In the genomic region with DNA sequence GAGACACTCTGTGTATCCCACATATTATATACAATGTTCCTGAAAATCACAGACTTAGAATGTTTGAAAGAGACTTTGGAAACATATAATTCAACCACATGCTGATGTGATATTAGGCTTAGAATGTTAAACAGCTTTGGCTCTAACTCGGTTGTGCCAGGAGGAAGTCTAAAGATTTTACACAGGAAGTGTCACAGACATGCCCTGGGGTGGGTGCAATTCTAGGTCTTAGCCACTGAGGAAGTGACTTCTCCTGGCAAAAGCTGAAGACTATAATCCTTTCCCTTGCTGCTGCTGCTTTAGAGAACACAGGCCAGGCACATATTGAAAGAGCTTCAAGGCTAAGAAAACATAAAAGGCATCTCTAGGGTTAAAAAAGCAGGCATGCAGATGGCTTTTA, we compare ENCODE assay signal across 10 cellular contexts. TPM values are rescaled to one million over a fixed set of nuclear protein-coding genes. Genes with fewer than 3 reads are reported as not detected.
DNase-seq lines count a peak whose midpoint lies in the region; ATAC-seq and TF ChIP-seq lines count a peak whose summit lies in the region.
"Had no signal": no experiment of that assay in that cellular context is flagged by ENCODE, and none has a peak within 500 bp of the region (broad histone marks: within the 10 kb centered on the region; RNA-seq: fewer than 3 reads in every experiment).

No MANE protein-coding gene starts in this region.

- H3K4me2 ChIP-seq in IMR-90 (ENCODE audit: low read depth, low read length), result no peak overlapping the region

- H3K56ac ChIP-seq in IMR-90 (ENCODE audit: extremely low read depth, insufficient read depth, low read length), result no peak overlapping the region

- H3K36me3 Mint-ChIP-seq in CD4-positive, alpha-beta T cell (ENCODE audit: low read depth), result no peaks in the 10 kb centered on the region
- peaks cover 0 to 4% (median 0%) of the 10 kb centered on the region in 3 donors for H3K36me3 Mint-ChIP-seq in immature natural killer cell

- H4K20me1 ChIP-seq in IMR-90 (ENCODE audit: insufficient read depth, low read length), result 0 out of 2 replicates have a peak, but pooled peaks cover 3% of the 10 kb centered on the region

- H2BK15ac ChIP-seq in IMR-90 (ENCODE audit: low read depth, low read length), result no peak overlapping the region

- no peak overlapping the region for H2AFZ ChIP-seq in IMR-90 (replicated peaks; ENCODE audit: low read length, poor library complexity)

- no peak overlapping the region for H4K5ac ChIP-seq in IMR-90 (ENCODE audit: low read depth, low read length)

- no peak overlapping the region for H3K4ac ChIP-seq in IMR-90 (ENCODE audit: low read depth, low read length)

- intact Hi-C loops in CD4-positive, alpha-beta T cell (cut with DNase I, micrococcal nuclease), result loop anchor here in 1 of 2 experiments (5.0 kb wide), 1 partner anchor 79 kb away; the partner anchor contains the start of gene DIPK1A
- intact Hi-C loops in IMR-90 (cut with micrococcal nuclease), result no loop called here

- 60% methylated on average over 1 of the region's 1 CpG; no CpG with 5 or more reads in 1 of the 2 experiments for WGBS in IMR-90 (ENCODE audit: extremely low coverage in 2 of 2, insufficient read length in 1 of 2), 2 experiments

- TF ChIP-seq RAD21 in IMR-90 (IDR thresholded peaks at IDR 0.05; ENCODE audit: low read length), result no peak

- H3K4me1 ChIP-seq in IMR-90 (ENCODE audit: control insufficient read depth, insufficient read depth, low read length), result no peaks in the 10 kb centered on the region
- no peaks in the 10 kb centered on the region; the same call in 1 of the 2 replicates for H3K4me1 ChIP-seq in BE2C

- no peak overlapping the region for H3K9ac ChIP-seq in IMR-90 (ENCODE audit: low read depth, low read length)

- H3K79me1 ChIP-seq in IMR-90 (ENCODE audit: low read depth in 1 of 2, low read length in 2 of 2), result peaks cover 0 to 7% of the 10 kb centered on the region in 2 experiments; a peak in 2 of 4 replicates

- dilution Hi-C loops in IMR-90 (cut with HindIII; ENCODE audit: low sequenced_read_pairs, unreplicated experiment), result no loop called here

- H3K27me3 ChIP-seq in CD4-positive, alpha-beta T cell (ENCODE audit: control insufficient read depth, insufficient read depth, low read length), result no peaks in the 10 kb centered on the region
- no peaks in the 10 kb centered on the region for H3K27me3 ChIP-seq in IMR-90 (ENCODE audit: control insufficient read depth, insufficient read depth, low read length)
- H3K27me3 ChIP-seq in BE2C, result no peaks in the 10 kb centered on the region
- H3K27me3 ChIP-seq: body of pancreas had no signal

- 0 out of 2 replicates have a peak overlapping the region, but pooled peaks have one; percentile 21 for H3K14ac ChIP-seq in IMR-90 (replicated peaks; ENCODE audit: low read depth, low read length)

- H3K27ac ChIP-seq in CD4-positive, alpha-beta T cell (ENCODE audit: low read depth, low read length), result peak overlapping the region; percentile 65
- H3K27ac ChIP-seq in IMR-90 (ENCODE audit: insufficient read depth, low read length), result no peak overlapping the region
- H3K27ac ChIP-seq: body of pancreas had no signal

- peaks cover 4% of the 10 kb centered on the region; the same call in 1 of the 2 replicates for H3K9me1 ChIP-seq in IMR-90 (ENCODE audit: insufficient read depth, low read length)

- H3K36me3 ChIP-seq in IMR-90 (ENCODE audit: control insufficient read depth, insufficient read depth, low read length), result no peaks in the 10 kb centered on the region
- H3K36me3 ChIP-seq in BE2C, result no peaks in the 10 kb centered on the region

- ATAC-seq in CD4-positive, alpha-beta T cell (ENCODE audit: poor library complexity), result peak; percentile 97
- ATAC-seq in IMR-90 (ENCODE audit: low read depth), result no peak
- no peak for ATAC-seq in HG02970 (IDR thresholded peaks at IDR 0.05; ENCODE audit: low FRiP score, unreplicated experiment)
- no peak for ATAC-seq in GM19351 (IDR thresholded peaks at IDR 0.05; ENCODE audit: unreplicated experiment)
- no peak for ATAC-seq in HG02840 (IDR thresholded peaks at IDR 0.05; ENCODE audit: low FRiP score, unreplicated experiment)
- ATAC-seq: body of pancreas had no signal

- TF ChIP-seq CTCF in CD4-positive, alpha-beta T cell (IDR thresholded peaks at IDR 0.05), result no peak
- TF ChIP-seq CTCF in IMR-90 (conservative IDR thresholded peaks at IDR 0.05; ENCODE audit: low read depth, low read length), result no peak
- TF ChIP-seq CTCF in BE2C (IDR thresholded peaks at IDR 0.05; ENCODE audit: low read depth, low read length), result no peak

- H3K18ac ChIP-seq in IMR-90 (ENCODE audit: low read depth, low read length), result no peak overlapping the region

- H2BK5ac ChIP-seq in IMR-90 (ENCODE audit: low read depth, low read length, poor library complexity, severe bottlenecking), result no peak overlapping the region

- in situ Hi-C loops in IMR-90 (cut with MboI; ENCODE audit: low sequenced_read_pairs), result no loop called here

- H3K27ac Mint-ChIP-seq in CD4-positive, alpha-beta T cell, result peak overlapping the region; percentile 86
- H3K27ac Mint-ChIP-seq in immature natural killer cell, result peak overlapping the region; percentile 95 to 98 (median 97)

- no peak overlapping the region for H2AK5ac ChIP-seq in IMR-90 (ENCODE audit: low read depth, low read length)

- no peak overlapping the region for H2BK20ac ChIP-seq in IMR-90 (ENCODE audit: low read depth, low read length)

- H3K4me3 Mint-ChIP-seq in CD4-positive, alpha-beta T cell, result peak overlapping the region; percentile 27
- peak overlapping the region; percentile 69 to 83 (median 81) for H3K4me3 Mint-ChIP-seq in immature natural killer cell

- TF ChIP-seq POLR2A in IMR-90 (IDR thresholded peaks at IDR 0.05; ENCODE audit: low read depth, low read length), result no peak

- CTCF ChIA-PET in CD4-positive, alpha-beta T cell (lab: Charles Lee), result interaction anchor here (0.8 to 1.9 kb wide), 12 partner anchors 10 to 111 kb away, joined by 3 to 8 read pairs (median 4); partner anchors contain the start of genes DIPK1A and RPL5
- CTCF ChIA-PET in IMR-90 (lab: Yijun Ruan, JAX), result interaction anchor here (2.0 kb wide), 1 partner anchor 25 kb away, joined by 7 read pairs; no protein-coding TSS in a partner anchor

- H3K23ac ChIP-seq in IMR-90 (ENCODE audit: low read depth, low read length), result no peak overlapping the region

- no peak overlapping the region for H2AK9ac ChIP-seq in IMR-90 (replicated peaks; ENCODE audit: low read depth, low read length, poor library complexity)

- H3K4me3 ChIP-seq in IMR-90 (ENCODE audit: insufficient read depth, low read depth, low read length) (no peak overlapping the region), BE2C (ENCODE audit: low read depth, low read length) (no peak overlapping the region)
- H3K4me3 ChIP-seq: body of pancreas had no signal

- H3K9me3 ChIP-seq in CD4-positive, alpha-beta T cell (ENCODE audit: control insufficient read depth, low read length), result no peaks in the 10 kb centered on the region
- H3K9me3 ChIP-seq in IMR-90 (ENCODE audit: control insufficient read depth, insufficient read depth, low read length) (no peaks in the 10 kb centered on the region), BE2C (no peaks in the 10 kb centered on the region)
- H3K9me3 ChIP-seq: body of pancreas had no signal

- POLR2A ChIA-PET in CD4-positive, alpha-beta T cell (lab: Charles Lee), result interaction anchor here (0.9 to 2.8 kb wide), 8 partner anchors 13 to 99 kb away, joined by 3 to 34 read pairs (median 4); partner anchors contain the start of genes DIPK1A and RPL5
- POLR2A ChIA-PET in IMR-90 (lab: Charles Lee; ENCODE audit: unreplicated experiment), result no interaction called here

- H2BK120ac ChIP-seq in IMR-90 (ENCODE audit: low read depth, low read length), result no peak overlapping the region

- no peaks in the 10 kb centered on the region for H3K9me3 Mint-ChIP-seq in CD4-positive, alpha-beta T cell
- no peaks in the 10 kb centered on the region for H3K9me3 Mint-ChIP-seq in immature natural killer cell

- H3K27me3 Mint-ChIP-seq in CD4-positive, alpha-beta T cell, result no peaks in the 10 kb centered on the region
- peaks cover 0 to 6% (median 2%) of the 10 kb centered on the region in 3 donors for H3K27me3 Mint-ChIP-seq in immature natural killer cell (ENCODE audit: low read depth in 3 of 3)

- H3K4me1 Mint-ChIP-seq in CD4-positive, alpha-beta T cell (ENCODE audit: low read depth), result peaks cover 49% of the 10 kb centered on the region
- H3K4me1 Mint-ChIP-seq in immature natural killer cell, result peaks cover 58 to 66% of the 10 kb centered on the region in 2 donors

- DNase-seq in CD4-positive, alpha-beta T cell, result peak in 9 of 10 experiments; percentile 22 to 53 (median 41)
- DNase-seq in IMR-90 (no peak), immature natural killer cell (peak; percentile 63 to 66 (median 63)), BE2C (no peak)
- peak; percentile 34 to 45 for DNase-seq in activated CD4-positive, alpha-beta T cell treated with anti-CD3 and anti-CD28 coated beads for 4 hours
- DNase-seq: NCI-H524 had no signal

- BruUV-seq in IMR-90 (replicated peaks; lab: Mats Ljungman, UMichigan), result no TSS peak

- H4K8ac ChIP-seq in IMR-90 (ENCODE audit: low read depth in 2 of 2, low read length in 2 of 2), result no peak overlapping the region

- H4K91ac ChIP-seq in IMR-90 (ENCODE audit: insufficient read depth, low read depth, low read length), result no peak overlapping the region

TF ChIP-seq in IMR-90, 13 proteins besides CTCF, POLR2A, EP300 and RAD21 (continues in another document):
- TF ChIP-seq CEBPB (IDR thresholded peaks at IDR 0.05; ENCODE audit: low read depth, low read length) (no peak), MXI1 (IDR thresholded peaks at IDR 0.05; ENCODE audit: borderline replicate concordance, low read depth, low read length) (no peak), NFE2L2 (IDR thresholded peaks at IDR 0.05; ENCODE audit: low read depth, low read length) (no peak), USF2 (IDR thresholded peaks at IDR 0.05; ENCODE audit: low read depth, low read length) (no peak), MAZ (IDR thresholded peaks at IDR 0.05; ENCODE audit: borderline replicate concordance, low read depth, low read length) (no peak), SMC3 (IDR thresholded peaks at IDR 0.05; ENCODE audit: low read depth, low read length) (no peak), RFX5 (IDR thresholded peaks at IDR 0.05; ENCODE audit: low read depth, low read length) (no peak)

RNA-seq across cellular contexts. Expression of gene RPL5, which starts 51.0 kb away (rescaled TPM):
- total RNA-seq in CD4-positive, alpha-beta T cell, result 1,000 to 10,000 TPM; 1,712 to 1,770 TPM
- 1,679 and 1,907 TPM in 2 replicates for total RNA-seq in IMR-90 (2012; rRNA removed)
- polyA plus RNA-seq in IMR-90 (2012; rRNA removed) (1,239 and 1,406 TPM in 2 replicates), immature natural killer cell (1,000 to 10,000 TPM; 1,077 to 1,697 (median 1,102) TPM)
- 609 and 629 TPM in 2 replicates for polyA plus RNA-seq in IMR-90 (2012; cell fraction: cytosol; rRNA removed)
- 99.4 and 681 TPM in 2 replicates for polyA plus RNA-seq in IMR-90 (2012; cell fraction: nucleus; rRNA removed; ENCODE audit: low replicate concordance)
- polyA plus RNA-seq in BE2C (2012; ENCODE audit: insufficient read depth, insufficient read length, low read depth), result 400 TPM

Comparison
In these comparisons a context has a peak if more than half of its experiments do, and no peak if none do; other contexts are left out.
1. DNase-seq: peak in CD4-positive, alpha-beta T cell (9 of 10), activated CD4-positive, alpha-beta T cell treated with anti-CD3 and anti-CD28 coated beads for 4 hours (2 of 2) and immature natural killer cell (3 of 3); none in IMR-90 (single experiment) and BE2C (single experiment).